Comparison of ENCODE assay signal across 17 cellular contexts in the genomic region with DNA sequence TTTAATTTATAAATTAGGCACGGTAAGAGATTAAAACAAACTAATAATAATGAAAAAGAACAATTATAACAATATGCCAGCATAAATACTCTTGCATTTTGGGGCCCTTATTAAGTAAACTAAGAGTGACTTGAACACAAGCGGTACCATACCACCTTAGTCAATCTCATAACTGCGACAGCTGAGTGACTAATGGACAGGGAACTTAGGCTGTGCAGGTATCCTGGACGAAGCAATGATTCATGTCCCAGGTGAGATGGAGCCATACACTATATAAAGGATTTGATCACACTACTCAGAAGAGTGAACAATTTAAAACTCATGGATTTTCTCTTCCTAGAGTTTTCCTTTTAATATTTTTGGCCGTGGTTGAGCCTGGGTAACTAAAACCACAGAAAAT. TPM values are rescaled to one million over a fixed set of nuclear protein-coding genes. Genes with fewer than 3 reads are reported as not detected.
DNase-seq lines count a peak whose midpoint lies in the region; ATAC-seq, FAIRE-seq and TF ChIP-seq lines count a peak whose summit lies in the region.
"Had no signal": no experiment of that assay in that cellular context is flagged by ENCODE, and none has a peak within 500 bp of the region (broad histone marks: within the 10 kb centered on the region; RNA-seq: fewer than 3 reads in every experiment).

No MANE protein-coding gene starts in this region.

- H3K36me3 Mint-ChIP-seq in activated T-cell treated with anti-CD3 and anti-CD28 coated beads, Interleukin-2, amount 50 U/mL, for 72 hours (ENCODE audit: insufficient read depth in 2 of 2) = peaks cover 2 to 5% of the 10 kb centered on the region in 2 donors
- peaks cover 21% of the 10 kb centered on the region for H3K36me3 Mint-ChIP-seq in activated naive CD8-positive, alpha-beta T cell treated with anti-CD3 and anti-CD28 coated beads, Interleukin-2, amount 10 ng/mL, durations not matched to agents 7 days and 5 days

- POLR2A ChIA-PET in activated naive CD8-positive, alpha-beta T cell treated with anti-CD3 and anti-CD28 coated beads, Interleukin-2, amount 10 ng/mL, durations not matched to agents 7 days and 5 days (lab: Charles Lee) = interaction anchor here (0.5 to 2.7 kb wide), 6 partner anchors 9 to 158 kb away, joined by 3 to 13 read pairs (median 4); no protein-coding TSS in a partner anchor

- H3K4me1 Mint-ChIP-seq in activated T-cell treated with anti-CD3 and anti-CD28 coated beads, Interleukin-2, amount 50 U/mL, for 72 hours (ENCODE audit: low read depth) = peaks cover 6% of the 10 kb centered on the region
- H3K4me1 Mint-ChIP-seq in activated naive CD8-positive, alpha-beta T cell treated with anti-CD3 and anti-CD28 coated beads, Interleukin-2, amount 10 ng/mL, durations not matched to agents 7 days and 5 days = peaks cover 44% of the 10 kb centered on the region
- H3K4me1 Mint-ChIP-seq in stimulated activated naive CD8-positive, alpha-beta T cell treated with anti-CD3 and anti-CD28 coated beads, Interleukin-15, amount 100 ng/mL, for 72 hours = peaks cover 36% of the 10 kb centered on the region

- no peaks in the 10 kb centered on the region for H3K27me3 ChIP-seq in keratinocyte (ENCODE audit: control insufficient read depth, extremely low read depth, insufficient read depth, low read length)

- DNase-seq in activated T-cell treated with anti-CD3 and anti-CD28 coated beads, Interleukin-2, amount 50 U/mL, for 72 hours = no peak
- no peak for DNase-seq in activated T-cell treated with anti-CD3 and anti-CD28 coated beads, Interleukin-2, amount 50 U/mL, for 1 hour
- no peak for DNase-seq in activated naive CD8-positive, alpha-beta T cell treated with anti-CD3 and anti-CD28 coated beads, Interleukin-2, amount 10 ng/mL, durations not matched to agents 7 days and 5 days
- DNase-seq in keratinocyte (ENCODE audit: low read depth, low spot score) (peak; percentile 19), GM12892 (ENCODE audit: insufficient read length) (no peak), NCI-H2171 treated with DMSO at 0.1 percent for 48 hours (lab: John Stamatoyannopoulos, UW) (no peak)
- no peak for DNase-seq in stimulated activated naive CD8-positive, alpha-beta T cell treated with anti-CD3 and anti-CD28 coated beads, Interleukin-15, amount 100 ng/mL, for 72 hours
- no peak for DNase-seq in effector CD8-positive, alpha-beta T cell (lab: John Stamatoyannopoulos, UW)
- DNase-seq: C1 segment of cervical spinal cord, COR-L47, H9, IMR-90, NCI-H1417, NCI-H2029, NCI-H510A treated with DMSO at 0.1 percent for 48 hours had no signal

- no peak overlapping the region for H3K4me2 ChIP-seq in keratinocyte (ENCODE audit: control insufficient read depth, extremely low read depth, insufficient read depth, low read depth, low read length)

- H4K20me1 ChIP-seq in keratinocyte (ENCODE audit: control insufficient read depth, extremely low read depth, insufficient read depth, low read length) = no peaks in the 10 kb centered on the region

- H3K4me1 ChIP-seq in keratinocyte (ENCODE audit: control insufficient read depth, extremely low read depth, insufficient read depth, low read length) = peaks cover 4% of the 10 kb centered on the region

- ATAC-seq in activated T-cell treated with anti-CD3 and anti-CD28 coated beads, Interleukin-2, amount 50 U/mL, for 72 hours (replicated peaks in 1 of 2) = peak; percentile 51 to 55
- ATAC-seq in activated naive CD8-positive, alpha-beta T cell treated with anti-CD3 and anti-CD28 coated beads, Interleukin-2, amount 10 ng/mL, durations not matched to agents 7 days and 5 days (ENCODE audit: low read depth) = peak; percentile 35
- ATAC-seq in stimulated activated naive CD8-positive, alpha-beta T cell treated with anti-CD3 and anti-CD28 coated beads, Interleukin-15, amount 100 ng/mL, for 72 hours = peak; percentile 65

- no peaks in the 10 kb centered on the region for H3K9me1 ChIP-seq in keratinocyte (ENCODE audit: control insufficient read depth, extremely low read depth, insufficient read depth, low read length)

- peaks cover 7% of the 10 kb centered on the region for H3K27me3 Mint-ChIP-seq in activated T-cell treated with anti-CD3 and anti-CD28 coated beads, Interleukin-2, amount 50 U/mL, for 72 hours (ENCODE audit: low read depth)
- no peaks in the 10 kb centered on the region for H3K27me3 Mint-ChIP-seq in activated naive CD8-positive, alpha-beta T cell treated with anti-CD3 and anti-CD28 coated beads, Interleukin-2, amount 10 ng/mL, durations not matched to agents 7 days and 5 days
- H3K27me3 Mint-ChIP-seq in stimulated activated naive CD8-positive, alpha-beta T cell treated with anti-CD3 and anti-CD28 coated beads, Interleukin-15, amount 100 ng/mL, for 72 hours = no peaks in the 10 kb centered on the region

- H3K36me3 ChIP-seq in keratinocyte (ENCODE audit: control insufficient read depth in 2 of 2, extremely low read depth in 1 of 2, insufficient read depth in 2 of 2, low read length in 2 of 2) = no peaks in the 10 kb centered on the region

- H3K9me3 Mint-ChIP-seq in activated T-cell treated with anti-CD3 and anti-CD28 coated beads, Interleukin-2, amount 50 U/mL, for 72 hours = no peaks in the 10 kb centered on the region
- H3K9me3 Mint-ChIP-seq in activated naive CD8-positive, alpha-beta T cell treated with anti-CD3 and anti-CD28 coated beads, Interleukin-2, amount 10 ng/mL, durations not matched to agents 7 days and 5 days = peaks cover 2% of the 10 kb centered on the region
- no peaks in the 10 kb centered on the region for H3K9me3 Mint-ChIP-seq in stimulated activated naive CD8-positive, alpha-beta T cell treated with anti-CD3 and anti-CD28 coated beads, Interleukin-15, amount 100 ng/mL, for 72 hours
- H3K9me3 Mint-ChIP-seq: H9 had no signal

- no peak for TF ChIP-seq POLR2A in GM12892 (IDR thresholded peaks at IDR 0.05; ENCODE audit: low read depth, low read length)

- no peak overlapping the region for H3K9ac ChIP-seq in keratinocyte (ENCODE audit: control insufficient read depth, extremely low read depth, insufficient read depth, low read length)

- H3K79me2 ChIP-seq in keratinocyte (ENCODE audit: control insufficient read depth, insufficient read depth, low read length) = no peaks in the 10 kb centered on the region

- H3K9me3 ChIP-seq in keratinocyte (ENCODE audit: control insufficient read depth, low read depth, low read length) = no peaks in the 10 kb centered on the region

- peak; percentile 17 for FAIRE-seq in keratinocyte (lab: Jason Lieb, UNC)
- no peak for FAIRE-seq in GM12892 (lab: Jason Lieb, UNC)

- no peak overlapping the region for H3K27ac ChIP-seq in keratinocyte (ENCODE audit: control insufficient read depth, insufficient read depth, low read length)

- H3K4me3 Mint-ChIP-seq in activated T-cell treated with anti-CD3 and anti-CD28 coated beads, Interleukin-2, amount 50 U/mL, for 72 hours = peak overlapping the region in 1 of 2 donors; percentile 43
- H3K4me3 Mint-ChIP-seq in activated naive CD8-positive, alpha-beta T cell treated with anti-CD3 and anti-CD28 coated beads, Interleukin-2, amount 10 ng/mL, durations not matched to agents 7 days and 5 days = peak overlapping the region; percentile 75
- H3K4me3 Mint-ChIP-seq in stimulated activated naive CD8-positive, alpha-beta T cell treated with anti-CD3 and anti-CD28 coated beads, Interleukin-15, amount 100 ng/mL, for 72 hours = peak overlapping the region in 1 of 2 donors; percentile 71
- H3K4me3 Mint-ChIP-seq: H9 had no signal

- H3K27ac Mint-ChIP-seq in activated T-cell treated with anti-CD3 and anti-CD28 coated beads, Interleukin-2, amount 50 U/mL, for 72 hours = peak overlapping the region; percentile 33
- no peak overlapping the region for H3K27ac Mint-ChIP-seq in activated naive CD8-positive, alpha-beta T cell treated with anti-CD3 and anti-CD28 coated beads, Interleukin-2, amount 10 ng/mL, durations not matched to agents 7 days and 5 days
- peak overlapping the region in 1 of 2 donors; percentile 15 for H3K27ac Mint-ChIP-seq in stimulated activated naive CD8-positive, alpha-beta T cell treated with anti-CD3 and anti-CD28 coated beads, Interleukin-15, amount 100 ng/mL, for 72 hours
- H3K27ac Mint-ChIP-seq: H9 had no signal

- H3K4me3 ChIP-seq in keratinocyte (ENCODE audit: control insufficient read depth in 2 of 3, extremely low read depth in 1 of 3, insufficient read depth in 2 of 3, low read depth in 1 of 3, low read length in 3 of 3) = no peak overlapping the region

- no peak for TF ChIP-seq CTCF in keratinocyte (optimal IDR thresholded peaks at IDR 0.05 in 1 of 3, IDR thresholded peaks at IDR 0.05 in 1 of 3, conservative IDR thresholded peaks at IDR 0.05 in 1 of 3; ENCODE audit: extremely low read depth in 1 of 3, insufficient read depth in 2 of 3, low read length in 3 of 3)

- no peak overlapping the region for H2AFZ ChIP-seq in keratinocyte (ENCODE audit: control insufficient read depth, low read length)

- dilution Hi-C loops in keratinocyte (cut with MboI; ENCODE audit: extremely low pct_ligation_motif_present, low sequenced_read_pairs) = no loop called here

RNA-seq across cellular contexts. Expression of a gene that starts 4.3 kb away (rescaled TPM):
- 1 to 10 TPM; 6.1 to 7.1 TPM for total RNA-seq in activated T-cell treated with anti-CD3 and anti-CD28 coated beads, Interleukin-2, amount 50 U/mL, for 72 hours
- 10 to 100 TPM; 37.8 to 38.4 TPM for total RNA-seq in activated naive CD8-positive, alpha-beta T cell treated with anti-CD3 and anti-CD28 coated beads, Interleukin-2, amount 10 ng/mL, durations not matched to agents 7 days and 5 days
- not detected in 3 replicates for polyA plus RNA-seq in keratinocyte
- not detected for polyA plus RNA-seq in keratinocyte (2011; ENCODE audit: low read depth)
- not detected in 2 replicates for polyA plus RNA-seq in keratinocyte (2011; cell fraction: cytosol; rRNA removed)
- not detected in 2 replicates for polyA plus RNA-seq in keratinocyte (2011; cell fraction: nucleus; rRNA removed)
- not detected in 2 replicates for polyA plus RNA-seq in keratinocyte (2012; ENCODE audit: low replicate concordance)
- not detected in 3 replicates for polyA minus RNA-seq in keratinocyte
- not detected for polyA minus RNA-seq in keratinocyte (2011; cell fraction: cytosol; rRNA and poly(A)+ RNA removed)
- polyA minus RNA-seq in keratinocyte (2011; cell fraction: nucleus; rRNA and poly(A)+ RNA removed) = not detected in 2 replicates
- polyA plus RNA-seq in GM12892 (2012; ENCODE audit: missing spikeins) = not detected
- total RNA-seq: H9, HT-29, IMR-90, LHCN-M2 had no signal
- polyA plus RNA-seq: IMR-90 had no signal

RNA-seq across cellular contexts. Expression of a gene that starts 15.1 kb away (rescaled TPM):
- total RNA-seq in activated T-cell treated with anti-CD3 and anti-CD28 coated beads, Interleukin-2, amount 50 U/mL, for 72 hours = 1 to 10 TPM; 2.5 to 2.8 TPM
- 1 to 10 TPM; 3.0 to 5.6 TPM for total RNA-seq in activated naive CD8-positive, alpha-beta T cell treated with anti-CD3 and anti-CD28 coated beads, Interleukin-2, amount 10 ng/mL, durations not matched to agents 7 days and 5 days
- not detected in 3 replicates for polyA plus RNA-seq in keratinocyte
- polyA plus RNA-seq in keratinocyte (2011; ENCODE audit: low read depth) = not detected
- polyA plus RNA-seq in keratinocyte (2011; cell fraction: cytosol; rRNA removed) = not detected in 2 replicates
- not detected in 2 replicates for polyA plus RNA-seq in keratinocyte (2011; cell fraction: nucleus; rRNA removed)
- polyA plus RNA-seq in keratinocyte (2012; ENCODE audit: low replicate concordance) = not detected in 2 replicates
- polyA minus RNA-seq in keratinocyte = not detected in 3 replicates
- not detected for polyA minus RNA-seq in keratinocyte (2011; cell fraction: cytosol; rRNA and poly(A)+ RNA removed)
- not detected in 2 replicates for polyA minus RNA-seq in keratinocyte (2011; cell fraction: nucleus; rRNA and poly(A)+ RNA removed)
- polyA plus RNA-seq in GM12892 (2012; ENCODE audit: missing spikeins) = not detected
- total RNA-seq: H9, IMR-90 had no signal
- polyA plus RNA-seq: IMR-90 had no signal

RNA-seq across cellular contexts. Expression of a gene that starts 15.5 kb away (rescaled TPM):
- total RNA-seq in activated T-cell treated with anti-CD3 and anti-CD28 coated beads, Interleukin-2, amount 50 U/mL, for 72 hours = 10 to 100 TPM; 18.9 to 23.6 TPM
- 100 to 1,000 TPM; 319 to 355 TPM for total RNA-seq in activated naive CD8-positive, alpha-beta T cell treated with anti-CD3 and anti-CD28 coated beads, Interleukin-2, amount 10 ng/mL, durations not matched to agents 7 days and 5 days
- polyA plus RNA-seq in keratinocyte = not detected in 3 replicates
- polyA plus RNA-seq in keratinocyte (2011; ENCODE audit: low read depth) = not detected
- polyA plus RNA-seq in keratinocyte (2011; cell fraction: cytosol; rRNA removed) = not detected in 2 replicates
- not detected in 2 replicates for polyA plus RNA-seq in keratinocyte (2011; cell fraction: nucleus; rRNA removed)
- 0.14 and 0.20 TPM in 2 replicates for polyA plus RNA-seq in keratinocyte (2012; ENCODE audit: low replicate concordance)
- not detected in 3 replicates for polyA minus RNA-seq in keratinocyte
- polyA minus RNA-seq in keratinocyte (2011; cell fraction: cytosol; rRNA and poly(A)+ RNA removed) = not detected
- not detected in 2 replicates for polyA minus RNA-seq in keratinocyte (2011; cell fraction: nucleus; rRNA and poly(A)+ RNA removed)
- polyA plus RNA-seq in GM12892 (2012; ENCODE audit: missing spikeins) = not detected
- total RNA-seq: H9, IMR-90 had no signal
- polyA plus RNA-seq: IMR-90 had no signal

RNA-seq across cellular contexts. Expression of a gene that starts 30.5 kb away (rescaled TPM):
- total RNA-seq in activated T-cell treated with anti-CD3 and anti-CD28 coated beads, Interleukin-2, amount 50 U/mL, for 72 hours = 1 to 10 TPM; 1.4 to 1.9 TPM
- total RNA-seq in activated naive CD8-positive, alpha-beta T cell treated with anti-CD3 and anti-CD28 coated beads, Interleukin-2, amount 10 ng/mL, durations not matched to agents 7 days and 5 days = 1 to 10 TPM; 4.4 to 7.9 TPM
- 0.09 TPM in 1 of 3 replicates, not detected in the others for polyA plus RNA-seq in keratinocyte
- not detected for polyA plus RNA-seq in keratinocyte (2011; ENCODE audit: low read depth)
- polyA plus RNA-seq in keratinocyte (2011; cell fraction: cytosol; rRNA removed) = not detected in 2 replicates
- polyA plus RNA-seq in keratinocyte (2011; cell fraction: nucleus; rRNA removed) = not detected in 2 replicates
- polyA plus RNA-seq in keratinocyte (2012; ENCODE audit: low replicate concordance) = not detected in 2 replicates
- not detected in 3 replicates for polyA minus RNA-seq in keratinocyte
- not detected for polyA minus RNA-seq in keratinocyte (2011; cell fraction: cytosol; rRNA and poly(A)+ RNA removed)
- 0.74 and 2.5 TPM in 2 replicates for polyA minus RNA-seq in keratinocyte (2011; cell fraction: nucleus; rRNA and poly(A)+ RNA removed)
- polyA plus RNA-seq in GM12892 (2012; ENCODE audit: missing spikeins) = not detected
- total RNA-seq: H9, IMR-90 had no signal
- polyA plus RNA-seq: IMR-90 had no signal

RNA-seq across cellular contexts. Expression of a gene that starts 47.9 kb away (rescaled TPM):
- total RNA-seq in activated T-cell treated with anti-CD3 and anti-CD28 coated beads, Interleukin-2, amount 50 U/mL, for 72 hours = 1 to 10 TPM; 3.1 to 9.0 TPM
- total RNA-seq in activated naive CD8-positive, alpha-beta T cell treated with anti-CD3 and anti-CD28 coated beads, Interleukin-2, amount 10 ng/mL, durations not matched to agents 7 days and 5 days = 10 to 100 TPM in 1 of 2 experiments, 1 to 10 TPM in 1; 7.8 to 12.1 TPM
- polyA plus RNA-seq in keratinocyte = 0.07 TPM in 1 of 3 replicates, not detected in the others
- not detected for polyA plus RNA-seq in keratinocyte (2011; ENCODE audit: low read depth)
- not detected in 2 replicates for polyA plus RNA-seq in keratinocyte (2011; cell fraction: cytosol; rRNA removed)
- not detected in 2 replicates for polyA plus RNA-seq in keratinocyte (2011; cell fraction: nucleus; rRNA removed)
- polyA plus RNA-seq in keratinocyte (2012; ENCODE audit: low replicate concordance) = not detected in 2 replicates
- polyA minus RNA-seq in keratinocyte = not detected in 3 replicates
- polyA minus RNA-seq in keratinocyte (2011; cell fraction: cytosol; rRNA and poly(A)+ RNA removed) = not detected
- not detected in 2 replicates for polyA minus RNA-seq in keratinocyte (2011; cell fraction: nucleus; rRNA and poly(A)+ RNA removed)
- not detected for polyA plus RNA-seq in GM12892 (2012; ENCODE audit: missing spikeins)
- total RNA-seq: H9, HT-29, IMR-90, LHCN-M2 had no signal
- polyA plus RNA-seq: IMR-90 had no signal

Comparison
In these comparisons a context has a peak if more than half of its experiments do, and no peak if none do; other contexts are left out.
1. RNA of a gene that starts 4.3 kb away (total RNA-seq): 37.8 to 38.4 TPM in activated naive CD8-positive, alpha-beta T cell treated with anti-CD3 and anti-CD28 coated beads, Interleukin-2, amount 10 ng/mL, durations not matched to agents 7 days and 5 days; 6.1 to 7.1 TPM in activated T-cell treated with anti-CD3 and anti-CD28 coated beads, Interleukin-2, amount 50 U/mL, for 72 hours; every median in the first group is over 4 times any median in the second.
2. RNA of a gene that starts 15.5 kb away (total RNA-seq): 319 to 355 TPM in activated naive CD8-positive, alpha-beta T cell treated with anti-CD3 and anti-CD28 coated beads, Interleukin-2, amount 10 ng/mL, durations not matched to agents 7 days and 5 days; 18.9 to 23.6 TPM in activated T-cell treated with anti-CD3 and anti-CD28 coated beads, Interleukin-2, amount 50 U/mL, for 72 hours; every median in the first group is over 10 times any median in the second.
3. Peak in every context shown above with its lines, with median percentiles within 50 percentile points of each other: ATAC-seq.